In genomic region chr12:16346931-16347330, GRCh38 we compare ENCODE assay signal across 9 cellular contexts. TPM values are rescaled to one million over a fixed set of nuclear protein-coding genes. Genes with fewer than 3 reads are reported as not detected.
DNase-seq lines count a peak whose midpoint lies in the region; ATAC-seq and TF ChIP-seq lines count a peak whose summit lies in the region.
"Had no signal": no experiment of that assay in that cellular context is flagged by ENCODE, and none has a peak within 500 bp of the region (broad histone marks: within the 10 kb centered on the region; RNA-seq: fewer than 3 reads in every experiment).

No MANE protein-coding gene starts in this region.

- H3K4me1 Mint-ChIP-seq in mesothelial cell of epicardium = peaks cover 28% of the 10 kb centered on the region
- H3K4me1 Mint-ChIP-seq: activated CD4-positive, alpha-beta memory T cell treated with anti-CD3 and anti-CD28 coated beads, Interleukin-2, amount 10 ng/mL, durations not matched to agents 7 days and 5 days had no signal

- no peak for ATAC-seq in HG03159 (IDR thresholded peaks at IDR 0.05; ENCODE audit: unreplicated experiment)
- ATAC-seq in HG02884 (IDR thresholded peaks at IDR 0.05; ENCODE audit: unreplicated experiment) = no peak

- H3K27ac ChIP-seq in dorsolateral prefrontal cortex = peak overlapping the region in 9 of 59 donors; percentile 3 to 76 (median 36)
- peak overlapping the region; percentile 77 for H3K27ac ChIP-seq in vagina

- DNase-seq in SKM-1 treated with dmso at 0.1 percent for 144 hours (lab: John Stamatoyannopoulos, UW; ENCODE audit: unreplicated experiment) (peak; percentile 9), SKM-1 (lab: John Stamatoyannopoulos, UW; ENCODE audit: unreplicated experiment) (no peak), dorsolateral prefrontal cortex (no peak), mesothelial cell of epicardium (ENCODE audit: low spot score in 2 of 2, unreplicated experiment in 2 of 2) (no peak), vagina (ENCODE audit: extremely low spot score in 2 of 2) (no peak), 8988T (no peak)
- DNase-seq: activated CD4-positive, alpha-beta memory T cell treated with anti-CD3 and anti-CD28 coated beads, Interleukin-2, amount 10 ng/mL, durations not matched to agents 7 days and 5 days had no signal

- H3K36me3 ChIP-seq in vagina = no peaks in the 10 kb centered on the region

- H3K27ac Mint-ChIP-seq in mesothelial cell of epicardium = peak overlapping the region; percentile 81
- H3K27ac Mint-ChIP-seq: activated CD4-positive, alpha-beta memory T cell treated with anti-CD3 and anti-CD28 coated beads, Interleukin-2, amount 10 ng/mL, durations not matched to agents 7 days and 5 days had no signal

- H3K27me3 ChIP-seq in dorsolateral prefrontal cortex (peaks cover 0 to 21% (median 0%) of the 10 kb centered on the region in 45 donors), vagina (no peaks in the 10 kb centered on the region)

- H3K4me3 Mint-ChIP-seq in mesothelial cell of epicardium = peak overlapping the region; percentile 77
- H3K4me3 Mint-ChIP-seq: activated CD4-positive, alpha-beta memory T cell treated with anti-CD3 and anti-CD28 coated beads, Interleukin-2, amount 10 ng/mL, durations not matched to agents 7 days and 5 days had no signal

- TF ChIP-seq CTCF in dorsolateral prefrontal cortex (IDR thresholded peaks at IDR 0.05 in 54 of 56, conservative IDR thresholded peaks at IDR 0.05 in 2 of 56; ENCODE audit: low read depth in 1 of 56, partially characterized antibody in 56 of 56) (no peak), mesothelial cell of epicardium (IDR thresholded peaks at IDR 0.05; ENCODE audit: unreplicated experiment) (no peak), vagina (IDR thresholded peaks at IDR 0.05) (no peak)

- no peaks in the 10 kb centered on the region for H3K9me3 Mint-ChIP-seq in mesothelial cell of epicardium

- H3K4me3 ChIP-seq in dorsolateral prefrontal cortex (peak overlapping the region in 51 of 59 donors; percentile 24 to 67 (median 49)), vagina (peak overlapping the region; percentile 42 to 50)

- no peaks in the 10 kb centered on the region for H3K27me3 Mint-ChIP-seq in mesothelial cell of epicardium (ENCODE audit: low read depth)
- H3K27me3 Mint-ChIP-seq: activated CD4-positive, alpha-beta memory T cell treated with anti-CD3 and anti-CD28 coated beads, Interleukin-2, amount 10 ng/mL, durations not matched to agents 7 days and 5 days had no signal

- no peaks in the 10 kb centered on the region for H3K36me3 Mint-ChIP-seq in mesothelial cell of epicardium

- H3K9me3 ChIP-seq in vagina = no peaks in the 10 kb centered on the region

- TF ChIP-seq POLR2A in vagina (IDR thresholded peaks at IDR 0.05) = no peak

- intact Hi-C loops in dorsolateral prefrontal cortex (cut with DNase I) = no loop called here
- intact Hi-C loops in vagina (cut with DNase I) = no loop called here

- peaks cover 22% of the 10 kb centered on the region for H3K4me1 ChIP-seq in vagina

RNA-seq across cellular contexts. Expression of gene MGST1, which starts 0.5 kb away (rescaled TPM):
- total RNA-seq in dorsolateral prefrontal cortex = 100 to 1,000 TPM in 41 of 120 experiments, 10 to 100 TPM in 79; 33.6 to 209 (median 82.5) TPM
- total RNA-seq in mesothelial cell of epicardium = 24.0 to 28.4 TPM (median 27.2 TPM) in 3 replicates
- total RNA-seq in vagina = 292 TPM
